1 cellular context compared by ENCODE assay signal in genomic region chr16:30010817-30011504, GRCh38.
TF ChIP-seq lines count a peak whose summit lies in the region.

Gene DOC2A (minus strand): TSS chr16:30011027. CDS start chr16:30010222, 805 bp downstream.

TF ChIP-seq in HepG2, 621 proteins besides CTCF, POLR2A, EP300 and RAD21 (continues in another document):
- TF ChIP-seq ZBTB20 (CRISPR knock-in tag; IDR thresholded peaks at IDR 0.05; ENCODE audit: borderline replicate concordance, low read depth) (no peak), ZFYVE20 (CRISPR knock-in tag; IDR thresholded peaks at IDR 0.05; ENCODE audit: borderline replicate concordance, low read depth) (no peak), HNRNPL (IDR thresholded peaks at IDR 0.05; ENCODE audit: low read depth, low read length) (no peak), RXRB (CRISPR knock-in tag; IDR thresholded peaks at IDR 0.05; ENCODE audit: borderline replicate concordance) (no peak), RNF219 (CRISPR knock-in tag; IDR thresholded peaks at IDR 0.05) (no peak), NPAS2 (CRISPR knock-in tag; IDR thresholded peaks at IDR 0.05; ENCODE audit: borderline replicate concordance) (no peak), CREM (IDR thresholded peaks at IDR 0.05) (no peak), CREM (CRISPR knock-in tag; IDR thresholded peaks at IDR 0.05) (no peak), SYNCRIP (IDR thresholded peaks at IDR 0.05; ENCODE audit: insufficient read depth, low read depth, low read length) (no peak), DPF2 (CRISPR knock-in tag; IDR thresholded peaks at IDR 0.05; ENCODE audit: borderline replicate concordance, low read depth) (no peak), ZNF432 (CRISPR knock-in tag; IDR thresholded peaks at IDR 0.05; ENCODE audit: borderline replicate concordance) (no peak), MTA3 (CRISPR knock-in tag; IDR thresholded peaks at IDR 0.05) (no peak), HNRNPUL1 (IDR thresholded peaks at IDR 0.05; ENCODE audit: low read depth, low read length) (no peak), AHR (CRISPR knock-in tag; IDR thresholded peaks at IDR 0.05) (no peak), TCF12 (IDR thresholded peaks at IDR 0.05) (no peak), TCF12 (CRISPR knock-in tag; IDR thresholded peaks at IDR 0.05) (no peak), MED13 (CRISPR knock-in tag; IDR thresholded peaks at IDR 0.05) (no peak), BRD4 (CRISPR knock-in tag; IDR thresholded peaks at IDR 0.05) (no peak), SP4 (CRISPR knock-in tag; IDR thresholded peaks at IDR 0.05) (0 out of 2 replicates have a peak, but pooled peaks have one; percentile 25), ZNF687 (CRISPR knock-in tag; IDR thresholded peaks at IDR 0.05) (peak; percentile 32; the same call in 1 of the 2 replicates), RNF2 (conservative IDR thresholded peaks at IDR 0.05; ENCODE audit: low read depth) (no peak), ZNF709 (CRISPR knock-in tag; IDR thresholded peaks at IDR 0.05) (no peak), NFIC (IDR thresholded peaks at IDR 0.05; ENCODE audit: low read length) (no peak), SALL2 (CRISPR knock-in tag; IDR thresholded peaks at IDR 0.05) (0 out of 2 replicates have a peak, but pooled peaks have one; percentile 44), ZNF883 (CRISPR knock-in tag; IDR thresholded peaks at IDR 0.05; ENCODE audit: not compliant biosample characterization) (peak; percentile 26), SP2 (CRISPR knock-in tag; IDR thresholded peaks at IDR 0.05) (no peak), PRDM4 (CRISPR knock-in tag; IDR thresholded peaks at IDR 0.05; ENCODE audit: borderline replicate concordance) (no peak), FOXA1 (IDR thresholded peaks at IDR 0.05) (no peak), FOXA1 (CRISPR knock-in tag; IDR thresholded peaks at IDR 0.05) (no peak), ZNF441 (CRISPR knock-in tag; IDR thresholded peaks at IDR 0.05; ENCODE audit: borderline replicate concordance) (peak; percentile 62; the same call in 1 of the 2 replicates), RELA (CRISPR knock-in tag; IDR thresholded peaks at IDR 0.05) (no peak), RARA (CRISPR knock-in tag; IDR thresholded peaks at IDR 0.05) (no peak), IKZF4 (CRISPR knock-in tag; IDR thresholded peaks at IDR 0.05; ENCODE audit: borderline replicate concordance, low read depth, not compliant biosample characterization) (no peak), ZNF280B (CRISPR knock-in tag; IDR thresholded peaks at IDR 0.05; ENCODE audit: borderline replicate concordance) (no peak), PRPF4 (IDR thresholded peaks at IDR 0.05; ENCODE audit: low read depth, low read length, poor library complexity, severe bottlenecking) (no peak), KMT2B (CRISPR knock-in tag; IDR thresholded peaks at IDR 0.05) (no peak), SALL1 (CRISPR knock-in tag; IDR thresholded peaks at IDR 0.05) (no peak), PHF20 (CRISPR knock-in tag; IDR thresholded peaks at IDR 0.05) (no peak), MBNL3 (CRISPR knock-in tag; conservative IDR thresholded peaks at IDR 0.05) (no peak), HNRNPK (IDR thresholded peaks at IDR 0.05; ENCODE audit: low read depth, low read length, poor library complexity, severe bottlenecking) (peak; percentile 66), MXD4 (CRISPR knock-in tag; IDR thresholded peaks at IDR 0.05) (no peak), DR1 (CRISPR knock-in tag; IDR thresholded peaks at IDR 0.05) (no peak), TBX3 (IDR thresholded peaks at IDR 0.05; ENCODE audit: borderline replicate concordance) (no peak), SAP130 (CRISPR knock-in tag; IDR thresholded peaks at IDR 0.05; ENCODE audit: low read depth) (no peak), TP53 (CRISPR knock-in tag; conservative IDR thresholded peaks at IDR 0.05) (no peak), ZNF138 (CRISPR knock-in tag; IDR thresholded peaks at IDR 0.05; ENCODE audit: low read depth) (no peak), NCOR1 (IDR thresholded peaks at IDR 0.05; ENCODE audit: borderline replicate concordance, low read length) (no peak), WIZ (CRISPR knock-in tag; IDR thresholded peaks at IDR 0.05) (no peak), SP1 (IDR thresholded peaks at IDR 0.05) (no peak), SP1 (CRISPR knock-in tag; IDR thresholded peaks at IDR 0.05) (no peak), ESRRA (CRISPR knock-in tag; IDR thresholded peaks at IDR 0.05; ENCODE audit: low read depth) (no peak), ATAD3A (CRISPR knock-in tag; IDR thresholded peaks at IDR 0.05) (no peak)
- TF ChIP-seq, protein P1, sequence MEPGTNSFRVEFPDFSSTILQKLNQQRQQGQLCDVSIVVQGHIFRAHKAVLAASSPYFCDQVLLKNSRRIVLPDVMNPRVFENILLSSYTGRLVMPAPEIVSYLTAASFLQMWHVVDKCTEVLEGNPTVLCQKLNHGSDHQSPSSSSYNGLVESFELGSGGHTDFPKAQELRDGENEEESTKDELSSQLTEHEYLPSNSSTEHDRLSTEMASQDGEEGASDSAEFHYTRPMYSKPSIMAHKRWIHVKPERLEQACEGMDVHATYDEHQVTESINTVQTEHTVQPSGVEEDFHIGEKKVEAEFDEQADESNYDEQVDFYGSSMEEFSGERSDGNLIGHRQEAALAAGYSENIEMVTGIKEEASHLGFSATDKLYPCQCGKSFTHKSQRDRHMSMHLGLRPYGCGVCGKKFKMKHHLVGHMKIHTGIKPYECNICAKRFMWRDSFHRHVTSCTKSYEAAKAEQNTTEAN (CRISPR knock-in tag; conservative IDR thresholded peaks at IDR 0.05): 0 out of 2 replicates have a peak, but pooled peaks have one; percentile 32
- TF ChIP-seq, protein P2, sequence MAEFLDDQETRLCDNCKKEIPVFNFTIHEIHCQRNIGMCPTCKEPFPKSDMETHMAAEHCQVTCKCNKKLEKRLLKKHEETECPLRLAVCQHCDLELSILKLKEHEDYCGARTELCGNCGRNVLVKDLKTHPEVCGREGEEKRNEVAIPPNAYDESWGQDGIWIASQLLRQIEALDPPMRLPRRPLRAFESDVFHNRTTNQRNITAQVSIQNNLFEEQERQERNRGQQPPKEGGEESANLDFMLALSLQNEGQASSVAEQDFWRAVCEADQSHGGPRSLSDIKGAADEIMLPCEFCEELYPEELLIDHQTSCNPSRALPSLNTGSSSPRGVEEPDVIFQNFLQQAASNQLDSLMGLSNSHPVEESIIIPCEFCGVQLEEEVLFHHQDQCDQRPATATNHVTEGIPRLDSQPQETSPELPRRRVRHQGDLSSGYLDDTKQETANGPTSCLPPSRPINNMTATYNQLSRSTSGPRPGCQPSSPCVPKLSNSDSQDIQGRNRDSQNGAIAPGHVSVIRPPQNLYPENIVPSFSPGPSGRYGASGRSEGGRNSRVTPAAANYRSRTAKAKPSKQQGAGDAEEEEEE (CRISPR knock-in tag; IDR thresholded peaks at IDR 0.05; ENCODE audit: borderline replicate concordance): no peak
- TF ChIP-seq, protein P3, sequence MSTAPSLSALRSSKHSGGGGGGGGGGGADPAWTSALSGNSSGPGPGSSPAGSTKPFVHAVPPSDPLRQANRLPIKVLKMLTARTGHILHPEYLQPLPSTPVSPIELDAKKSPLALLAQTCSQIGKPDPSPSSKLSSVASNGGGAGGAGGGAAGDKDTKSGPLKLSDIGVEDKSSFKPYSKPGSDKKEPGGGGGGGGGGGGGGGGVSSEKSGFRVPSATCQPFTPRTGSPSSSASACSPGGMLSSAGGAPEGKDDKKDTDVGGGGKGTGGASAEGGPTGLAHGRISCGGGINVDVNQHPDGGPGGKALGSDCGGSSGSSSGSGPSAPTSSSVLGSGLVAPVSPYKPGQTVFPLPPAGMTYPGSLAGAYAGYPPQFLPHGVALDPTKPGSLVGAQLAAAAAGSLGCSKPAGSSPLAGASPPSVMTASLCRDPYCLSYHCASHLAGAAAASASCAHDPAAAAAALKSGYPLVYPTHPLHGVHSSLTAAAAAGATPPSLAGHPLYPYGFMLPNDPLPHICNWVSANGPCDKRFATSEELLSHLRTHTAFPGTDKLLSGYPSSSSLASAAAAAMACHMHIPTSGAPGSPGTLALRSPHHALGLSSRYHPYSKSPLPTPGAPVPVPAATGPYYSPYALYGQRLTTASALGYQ (CRISPR knock-in tag; IDR thresholded peaks at IDR 0.05): no peak
- TF ChIP-seq, protein P4, sequence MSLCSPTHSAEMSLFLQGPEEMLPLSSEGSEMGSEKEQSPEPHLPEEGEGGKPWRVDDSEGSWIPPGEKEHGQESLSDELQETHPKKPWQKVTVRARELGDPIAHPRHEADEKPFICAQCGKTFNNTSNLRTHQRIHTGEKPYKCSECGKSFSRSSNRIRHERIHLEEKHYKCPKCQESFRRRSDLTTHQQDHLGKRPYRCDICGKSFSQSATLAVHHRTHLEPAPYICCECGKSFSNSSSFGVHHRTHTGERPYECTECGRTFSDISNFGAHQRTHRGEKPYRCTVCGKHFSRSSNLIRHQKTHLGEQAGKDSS (CRISPR knock-in tag; IDR thresholded peaks at IDR 0.05; ENCODE audit: borderline replicate concordance, low read depth): no peak
